ENCODE assay signal across 14 cellular contexts in genomic region chr7:87872356-87872755, GRCh38.
"Had no signal": no experiment of that assay in that cellular context is flagged by ENCODE, and none has a peak within 500 bp of the region (broad histone marks: within the 10 kb centered on the region; RNA-seq: fewer than 3 reads in every experiment).

No MANE protein-coding gene starts in this region.

- H3K4me3 ChIP-seq: heart left ventricle, mucosa of descending colon, ovary, right atrium auricular region, sigmoid colon, skin epidermis had no signal

- H3K27me3 Mint-ChIP-seq: naive thymus-derived CD8-positive, alpha-beta T cell had no signal

- DNase-seq: heart left ventricle; hippocampal formation; kidney glomerular epithelial cell; mucosa of descending colon; naive thymus-derived CD8-positive, alpha-beta T cell; nucleus accumbens; ovary; sigmoid colon; stimulated activated CD4-positive, alpha-beta T cell treated with anti-CD3 and anti-CD28 coated beads, Interleukin-2, amount 100 ng/mL, for 24 hours; stimulated activated CD4-positive, alpha-beta T cell treated with anti-CD3 and anti-CD28 coated beads, Interleukin-4, amount 100 ng/mL, for 4 hours; stimulated activated naive CD4-positive, alpha-beta T cell; trophoblast cell had no signal

- H3K36me3 ChIP-seq: ovary, right atrium auricular region had no signal

- H3K27me3 ChIP-seq: heart left ventricle, ovary, right atrium auricular region, sigmoid colon had no signal

- H3K27ac ChIP-seq: heart left ventricle, ovary, right atrium auricular region, sigmoid colon, skin epidermis had no signal

- H3K4me3 Mint-ChIP-seq: naive thymus-derived CD8-positive, alpha-beta T cell had no signal
